Comparison of ENCODE assay signal across 23 cellular contexts in genomic region chr9:112382501-112383364, GRCh38. TPM values are rescaled to one million over a fixed set of nuclear protein-coding genes. Genes with fewer than 3 reads are reported as not detected.
A peak's percentile ranks its signal among the peaks of the same experiment; 100 is the strongest.
DNase-seq lines count a peak whose midpoint lies in the region; ATAC-seq and TF ChIP-seq lines count a peak whose summit lies in the region.
"Had no signal": no experiment of that assay in that cellular context is flagged by ENCODE, and none has a peak within 500 bp of the region (broad histone marks: within the 10 kb centered on the region; RNA-seq: fewer than 3 reads in every experiment).

No MANE protein-coding gene starts in this region.

- H3K4me2 ChIP-seq in Loucy (ENCODE audit: low read depth, low read length, poor library complexity, severe bottlenecking) = peak overlapping the region; percentile 39

- intact Hi-C loops in gastrocnemius medialis (cut with DNase I; ENCODE audit: low total_unique reads) = loop anchor here (5.0 kb wide), 3 partner anchors 40 to 900 kb away; partner anchors contain the start of genes DNAJC25 and ECPAS
- intact Hi-C loops in sciatic nerve (cut with DNase I) = no loop called here

- peak overlapping the region in 1 of 3 donors; percentile 13 for H3K27ac Mint-ChIP-seq in CD4-positive, CD25-positive, alpha-beta regulatory T cell
- H3K27ac Mint-ChIP-seq: natural killer cell had no signal

- H4K20me1 ChIP-seq in Loucy (ENCODE audit: insufficient read depth, low read length, poor library complexity, severe bottlenecking) = no peaks in the 10 kb centered on the region

- H3K27me3 Mint-ChIP-seq in CD4-positive, CD25-positive, alpha-beta regulatory T cell = no peaks in the 10 kb centered on the region

- H3K4me1 ChIP-seq in CD4-positive, CD25-positive, alpha-beta regulatory T cell (ENCODE audit: control insufficient read depth, insufficient read depth, low read length, poor library complexity, severe bottlenecking) = peaks cover 24% of the 10 kb centered on the region
- H3K4me1 ChIP-seq in Loucy (ENCODE audit: insufficient read depth, low read length, poor library complexity, severe bottlenecking) = peaks cover 43% of the 10 kb centered on the region
- H3K4me1 ChIP-seq in gastrocnemius medialis = peaks cover 37 to 46% of the 10 kb centered on the region in 2 donors
- peaks cover 7 to 56% (median 11%) of the 10 kb centered on the region in 3 donors for H3K4me1 ChIP-seq in gastroesophageal sphincter

- H3K27me3 ChIP-seq in CD4-positive, CD25-positive, alpha-beta regulatory T cell (ENCODE audit: control insufficient read depth, insufficient read depth, low read length) = no peaks in the 10 kb centered on the region
- no peaks in the 10 kb centered on the region for H3K27me3 ChIP-seq in Loucy (ENCODE audit: insufficient read depth, low read length, poor library complexity, severe bottlenecking)
- H3K27me3 ChIP-seq in gastrocnemius medialis = no peaks in the 10 kb centered on the region
- no peaks in the 10 kb centered on the region for H3K27me3 ChIP-seq in gastroesophageal sphincter
- H3K27me3 ChIP-seq: cardiac muscle cell had no signal

- WGBS in gastroesophageal sphincter (ENCODE audit: low coverage in 1 of 2), 2 donors = 56 to 62% methylated on average over 7 to 10 of the region's 11 CpGs

- H3F3A ChIP-seq in Loucy (ENCODE audit: low read depth) = no peaks in the 10 kb centered on the region; the same call in 1 of the 2 replicates

- no peaks in the 10 kb centered on the region for H3K9me3 ChIP-seq in CD4-positive, CD25-positive, alpha-beta regulatory T cell (ENCODE audit: control insufficient read depth in 2 of 2, low read length in 2 of 2)
- H3K9me3 ChIP-seq in Loucy (ENCODE audit: insufficient read depth, low read depth, low read length) = no peaks in the 10 kb centered on the region
- no peaks in the 10 kb centered on the region for H3K9me3 ChIP-seq in gastrocnemius medialis
- H3K9me3 ChIP-seq in gastroesophageal sphincter = no peaks in the 10 kb centered on the region

- peaks cover 4% of the 10 kb centered on the region for H3K36me3 Mint-ChIP-seq in CD4-positive, CD25-positive, alpha-beta regulatory T cell
- H3K36me3 Mint-ChIP-seq: natural killer cell had no signal

- no peak overlapping the region for H3K4me3 ChIP-seq in CD4-positive, CD25-positive, alpha-beta regulatory T cell (ENCODE audit: low read depth, low read length)
- H3K4me3 ChIP-seq in Loucy (ENCODE audit: low read length, poor library complexity, severe bottlenecking) = no peak overlapping the region
- H3K4me3 ChIP-seq in fibroblast of the aortic adventitia (ENCODE audit: low read depth, low read length) = no peak overlapping the region
- no peak overlapping the region for H3K4me3 ChIP-seq in gastrocnemius medialis
- no peak overlapping the region for H3K4me3 ChIP-seq in gastroesophageal sphincter
- H3K4me3 ChIP-seq: cardiac muscle cell had no signal

- H3K9me2 ChIP-seq in Loucy (replicated peaks; ENCODE audit: low read depth, low read length) = no peaks in the 10 kb centered on the region

- TF ChIP-seq EP300 in gastroesophageal sphincter (IDR thresholded peaks at IDR 0.05) = no peak

- H3K36me3 ChIP-seq in CD4-positive, CD25-positive, alpha-beta regulatory T cell (ENCODE audit: control insufficient read depth, insufficient read depth, low read length) = no peaks in the 10 kb centered on the region
- H3K36me3 ChIP-seq in Loucy (ENCODE audit: insufficient read depth, low read length) (no peaks in the 10 kb centered on the region), gastrocnemius medialis (no peaks in the 10 kb centered on the region), gastroesophageal sphincter (peaks cover 0 to 6% of the 10 kb centered on the region in 2 donors)
- H3K36me3 ChIP-seq: cardiac muscle cell had no signal

- no peak overlapping the region for H3K9ac ChIP-seq in Loucy (ENCODE audit: low read depth, low read length, poor library complexity, severe bottlenecking)

- no peak overlapping the region for H3K27ac ChIP-seq in CD4-positive, CD25-positive, alpha-beta regulatory T cell (ENCODE audit: insufficient read depth, low read length, poor library complexity, severe bottlenecking)
- H3K27ac ChIP-seq in gastrocnemius medialis (peak overlapping the region in 3 of 4 donors; percentile 93 to 99 (median 98)), gastroesophageal sphincter (no peak overlapping the region)

- no peak for TF ChIP-seq CTCF in Loucy (conservative IDR thresholded peaks at IDR 0.05; ENCODE audit: low read length)
- no peak for TF ChIP-seq CTCF in fibroblast of the aortic adventitia (IDR thresholded peaks at IDR 0.05; ENCODE audit: insufficient read depth, low read length)
- TF ChIP-seq CTCF in gastrocnemius medialis (IDR thresholded peaks at IDR 0.05 in 4 of 5, conservative IDR thresholded peaks at IDR 0.05 in 1 of 5) = no peak
- TF ChIP-seq CTCF in gastroesophageal sphincter (IDR thresholded peaks at IDR 0.05) = no peak

- TF ChIP-seq POLR2A in gastrocnemius medialis (IDR thresholded peaks at IDR 0.05) (no peak), gastroesophageal sphincter (IDR thresholded peaks at IDR 0.05) (no peak)

- H2AFZ ChIP-seq in Loucy (ENCODE audit: low read length) = no peak overlapping the region

- no peak for DNase-seq in CD4-positive, CD25-positive, alpha-beta regulatory T cell
- DNase-seq in fibroblast of the aortic adventitia (ENCODE audit: low read depth) (peak; percentile 25), gastrocnemius medialis (no peak), sciatic nerve (ENCODE audit: low spot score) (no peak), DMS53 (lab: John Stamatoyannopoulos, UW) (no peak)
- DNase-seq: activated CD4-positive, alpha-beta T cell treated with anti-CD3 and anti-CD28 coated beads for 1 hour; activated gamma-delta T cell treated with Interleukin-2 at 50 U/mL for 16 hours; activated T-cell treated with anti-CD3 and anti-CD28 coated beads, Interleukin-2, amount 50 U/mL, for 1 hour; amygdala; cortex of kidney; DMS79 treated with DMSO at 0.1 percent for 48 hours; GOT3; natural killer cell; NCI-H187 treated with DMSO at 0.1 percent for 48 hours; NCI-H774; OCI-M1; posterior cingulate gyrus; Right ventricle myocardium superior; stimulated activated naive CD4-positive, alpha-beta T cell had no signal

- H3K9me3 Mint-ChIP-seq in CD4-positive, CD25-positive, alpha-beta regulatory T cell = no peaks in the 10 kb centered on the region
- H3K9me3 Mint-ChIP-seq: natural killer cell had no signal

- peaks cover 33 to 64% (median 47%) of the 10 kb centered on the region in 4 donors for H3K4me1 Mint-ChIP-seq in CD4-positive, CD25-positive, alpha-beta regulatory T cell

- H3K79me2 ChIP-seq in Loucy (ENCODE audit: insufficient read depth, low read length) = peaks cover 42% of the 10 kb centered on the region

- in situ Hi-C loops in gastrocnemius medialis (cut with MboI; ENCODE audit: low sequenced_read_pairs in 4 of 4) = no loop called here

- H3K4me3 Mint-ChIP-seq in CD4-positive, CD25-positive, alpha-beta regulatory T cell = peak overlapping the region; percentile 1 to 99 (median 73)
- H3K4me3 Mint-ChIP-seq: natural killer cell had no signal

- ATAC-seq in CD4-positive, CD25-positive, alpha-beta regulatory T cell (ENCODE audit: low read depth in 2 of 2) = no peak
- ATAC-seq in gastrocnemius medialis = no peak
- ATAC-seq in gastroesophageal sphincter = no peak
- no peak for ATAC-seq in sciatic nerve
- ATAC-seq in GM21515 (IDR thresholded peaks at IDR 0.05; ENCODE audit: unreplicated experiment) = no peak
- ATAC-seq: natural killer cell had no signal

RNA-seq across cellular contexts. Expression of gene HSDL2, which starts 2.8 kb away (rescaled TPM):
- 15.3 TPM for total RNA-seq in CD4-positive, CD25-positive, alpha-beta regulatory T cell
- polyA plus RNA-seq in CD4-positive, CD25-positive, alpha-beta regulatory T cell = 10 to 100 TPM; 19.5 to 30.4 (median 23.2) TPM
- total RNA-seq in fibroblast of the aortic adventitia (ENCODE audit: low replicate concordance) (49.7 and 54.9 TPM in 2 replicates), gastrocnemius medialis (100 to 1,000 TPM in 1 of 4 donors, 10 to 100 TPM in 3; 68.9 to 106 (median 93.5) TPM), gastroesophageal sphincter (10 to 100 TPM; 43.0 to 66.5 (median 60.9) TPM), sciatic nerve (32.1 TPM)

RNA-seq across cellular contexts. Expression of gene PTBP3, which starts 49.3 kb away (rescaled TPM):
- total RNA-seq in CD4-positive, CD25-positive, alpha-beta regulatory T cell = 144 TPM
- 10 to 100 TPM; 49.5 to 56.8 (median 52.8) TPM for polyA plus RNA-seq in CD4-positive, CD25-positive, alpha-beta regulatory T cell
- total RNA-seq in fibroblast of the aortic adventitia (ENCODE audit: low replicate concordance) (11.4 and 32.4 TPM in 2 replicates), gastrocnemius medialis (10 to 100 TPM in 3 of 4 donors, 1 to 10 TPM in 1; 9.9 to 54.7 (median 18.7) TPM), gastroesophageal sphincter (10 to 100 TPM; 13.7 to 28.2 (median 24.6) TPM), sciatic nerve (61.7 TPM)

Comparison
In these comparisons a context has a peak if more than half of its experiments do, and no peak if none do; other contexts are left out.
1. H3K27ac ChIP-seq: peak in gastrocnemius medialis (3 of 4); none in CD4-positive, CD25-positive, alpha-beta regulatory T cell (single experiment) and gastroesophageal sphincter (0 of 4).